ENCODE assay signal across 25 cellular contexts in genomic region chr3:183400352-183400751, GRCh38. TPM values are rescaled to one million over a fixed set of nuclear protein-coding genes. Genes with fewer than 3 reads are reported as not detected.
A peak's percentile ranks its signal among the peaks of the same experiment; 100 is the strongest.
DNase-seq lines count a peak whose midpoint lies in the region; ATAC-seq and TF ChIP-seq lines count a peak whose summit lies in the region.
"Had no signal": no experiment of that assay in that cellular context is flagged by ENCODE, and none has a peak within 500 bp of the region (broad histone marks: within the 10 kb centered on the region; RNA-seq: fewer than 3 reads in every experiment).

No MANE protein-coding gene starts in this region.

- no peak overlapping the region for H3K4me3 Mint-ChIP-seq in GM23338
- H3K4me3 Mint-ChIP-seq: activated naive CD4-positive, alpha-beta T cell treated with anti-CD3 and anti-CD28 coated beads, Interleukin-2, amount 50 U/mL, for 24 hours; nephron progenitor cell; T-helper 1 cell treated with Interleukin-12 subunit alpha and Interleukin-12 subunit beta and Interleukin-4 antibody, amounts not matched to agents 30 μg/mL and 1 μg/mL, for 36 hours had no signal

- peaks cover 3% of the 10 kb centered on the region for H3K27me3 Mint-ChIP-seq in GM23338 (ENCODE audit: insufficient read depth, low read depth, poor library complexity)
- H3K27me3 Mint-ChIP-seq: activated naive CD4-positive, alpha-beta T cell treated with anti-CD3 and anti-CD28 coated beads, Interleukin-2, amount 50 U/mL, for 24 hours had no signal

- H3K36me3 ChIP-seq in GM23338 (ENCODE audit: insufficient read depth), result no peaks in the 10 kb centered on the region
- H3K36me3 ChIP-seq in WERI-Rb-1, result no peaks in the 10 kb centered on the region
- H3K36me3 ChIP-seq: BLaER1 treated with 17β-estradiol and CSF1 and Interleukin-3, amounts not matched to agents 10 nM and 100 nM; brain microvascular endothelial cell; heart right ventricle; upper lobe of left lung had no signal

- no peak overlapping the region for H3K4me3 ChIP-seq in GM23338
- peak overlapping the region; percentile 41 for H3K4me3 ChIP-seq in WERI-Rb-1 (ENCODE audit: low read depth, low read length)
- H3K4me3 ChIP-seq: BLaER1 treated with 17β-estradiol and CSF1 and Interleukin-3, amounts not matched to agents 10 nM and 100 nM; heart right ventricle; upper lobe of left lung had no signal

- H3K27ac Mint-ChIP-seq in GM23338, result peak overlapping the region; percentile 4; the same call in 1 of the 2 replicates
- H3K27ac Mint-ChIP-seq: activated naive CD4-positive, alpha-beta T cell treated with anti-CD3 and anti-CD28 coated beads, Interleukin-2, amount 50 U/mL, for 24 hours; nephron progenitor cell; T-helper 1 cell treated with Interleukin-12 subunit alpha and Interleukin-12 subunit beta and Interleukin-4 antibody, amounts not matched to agents 30 μg/mL and 1 μg/mL, for 36 hours had no signal

- DNase-seq in GM23338 (ENCODE audit: low spot score) (peak; percentile 35), NCI-H2227 treated with DMSO at 0.1 percent for 48 hours (lab: John Stamatoyannopoulos, UW) (peak; percentile 31), WERI-Rb-1 (peak; percentile 90), left kidney (ENCODE audit: low read depth, low spot score) (peak; percentile 43), epidermal melanocyte (ENCODE audit: insufficient read length, low spot score) (no peak), NCI-H510A treated with DMSO at 0.1 percent for 48 hours (lab: John Stamatoyannopoulos, UW) (no peak), NCI-H1694 treated with DMSO at 0.1 percent for 48 hours (lab: John Stamatoyannopoulos, UW) (no peak)
- DNase-seq: amygdala; brain microvascular endothelial cell; DND-41; HCEC 1CT; heart right ventricle; Karpas-422; NCI-H1417 treated with DMSO at 0.1 percent for 48 hours; NCI-H2107; nephron progenitor cell; PC-3; SK-N-SH; stimulated activated naive CD4-positive, alpha-beta T cell; upper lobe of left lung had no signal

- peaks cover 26% of the 10 kb centered on the region; the same call in 1 of the 2 replicates for H3K79me2 ChIP-seq in GM23338 (replicated peaks; ENCODE audit: insufficient read depth)

- H3K27ac ChIP-seq in GM23338 (ENCODE audit: low read depth), result no peak overlapping the region
- peak overlapping the region; percentile 41 for H3K27ac ChIP-seq in WERI-Rb-1
- H3K27ac ChIP-seq: BLaER1 treated with 17β-estradiol and CSF1 and Interleukin-3, amounts not matched to agents 10 nM and 100 nM; brain microvascular endothelial cell; heart right ventricle; upper lobe of left lung had no signal

- H3K36me3 Mint-ChIP-seq in GM23338 (ENCODE audit: low read depth), result no peaks in the 10 kb centered on the region
- H3K36me3 Mint-ChIP-seq: activated naive CD4-positive, alpha-beta T cell treated with anti-CD3 and anti-CD28 coated beads, Interleukin-2, amount 50 U/mL, for 24 hours had no signal

- no peaks in the 10 kb centered on the region for H3K9me2 ChIP-seq in GM23338 (ENCODE audit: insufficient read depth)
- H3K9me2 ChIP-seq: SK-N-SH had no signal

- H3K4me1 Mint-ChIP-seq in GM23338, result peaks cover 8% of the 10 kb centered on the region

- no peaks in the 10 kb centered on the region; the same call in 2 of the 3 replicates for H3K9me3 Mint-ChIP-seq in GM23338
- H3K9me3 Mint-ChIP-seq: activated naive CD4-positive, alpha-beta T cell treated with anti-CD3 and anti-CD28 coated beads, Interleukin-2, amount 50 U/mL, for 24 hours; nephron progenitor cell; T-helper 1 cell treated with Interleukin-12 subunit alpha and Interleukin-12 subunit beta and Interleukin-4 antibody, amounts not matched to agents 30 μg/mL and 1 μg/mL, for 36 hours had no signal

- H3K4me2 ChIP-seq in GM23338, result no peak overlapping the region
- H3K4me2 ChIP-seq: BLaER1 treated with 17β-estradiol and CSF1 and Interleukin-3, amounts not matched to agents 10 nM and 100 nM; SK-N-SH had no signal

- TF ChIP-seq CTCF in GM23338 (conservative IDR thresholded peaks at IDR 0.05; ENCODE audit: low read depth in 2 of 2) (peak in 1 of 2 experiments; percentile 31; a peak in 1 of 4 replicates), WERI-Rb-1 (IDR thresholded peaks at IDR 0.05; ENCODE audit: low read depth, low read length) (peak; percentile 25; the same call in 1 of the 2 replicates)

- 0 out of 2 replicates have a peak, but pooled peaks cover 5% of the 10 kb centered on the region for H3K4me1 ChIP-seq in GM23338 (ENCODE audit: insufficient read depth)
- H3K4me1 ChIP-seq: BLaER1 treated with 17β-estradiol and CSF1 and Interleukin-3, amounts not matched to agents 10 nM and 100 nM; heart right ventricle; upper lobe of left lung had no signal

- ATAC-seq in GM23338, result peak; percentile 87
- ATAC-seq in GM18858 (IDR thresholded peaks at IDR 0.05; ENCODE audit: unreplicated experiment), result no peak
- ATAC-seq: heart right ventricle, HepG2, PC-3 had no signal

- H2AFZ ChIP-seq in GM23338, result no peak overlapping the region

- 0 out of 2 replicates have a peak, but pooled peaks cover 3% of the 10 kb centered on the region for H3F3A ChIP-seq in GM23338 (replicated peaks; ENCODE audit: low read depth)

- H3K27me3 ChIP-seq in GM23338 (ENCODE audit: insufficient read depth) (no peaks in the 10 kb centered on the region), WERI-Rb-1 (ENCODE audit: insufficient read depth, low read depth, severe bottlenecking) (no peaks in the 10 kb centered on the region)
- H3K27me3 ChIP-seq: BLaER1 treated with 17β-estradiol and CSF1 and Interleukin-3, amounts not matched to agents 10 nM and 100 nM; brain microvascular endothelial cell; upper lobe of left lung had no signal

- no peaks in the 10 kb centered on the region for H3K9me3 ChIP-seq in WERI-Rb-1 (ENCODE audit: severe bottlenecking)
- H3K9me3 ChIP-seq: BLaER1 treated with 17β-estradiol and CSF1 and Interleukin-3, amounts not matched to agents 10 nM and 100 nM; heart right ventricle; SK-N-SH; upper lobe of left lung had no signal

- H4K20me1 ChIP-seq in GM23338 (replicated peaks; ENCODE audit: insufficient read depth), result peaks cover 6% of the 10 kb centered on the region; the same call in 1 of the 2 replicates
- H4K20me1 ChIP-seq: BLaER1 treated with 17β-estradiol and CSF1 and Interleukin-3, amounts not matched to agents 10 nM and 100 nM had no signal

TF ChIP-seq in GM23338, 12 proteins besides CTCF, POLR2A, EP300 and RAD21:
- no peak for TF ChIP-seq ZNF114 (CRISPR knock-in tag; IDR thresholded peaks at IDR 0.05)
- TF ChIP-seq EZH2 (IDR thresholded peaks at IDR 0.05; ENCODE audit: low read depth, unreplicated experiment), result no peak
- TF ChIP-seq ZNF462 (CRISPR knock-in tag; IDR thresholded peaks at IDR 0.05), result no peak
TF ChIP-seq in GM23338: peak in this region for 0.

RNA-seq across cellular contexts. Expression of gene MCF2L2, which starts 28.1 kb away (rescaled TPM):
- total RNA-seq in GM23338 (2014; rRNA removed; shearing (Covaris generic)), result 9.0 and 14.6 TPM in 2 replicates
- 4.1 and 6.7 TPM in 2 replicates for polyA plus RNA-seq in GM23338 (2016; fragmentation: Nextera tagmentation; extraction: Ambion mirVana)
- total RNA-seq: HepG2 had no signal
- polyA plus RNA-seq: HepG2 had no signal

Comparison
In these comparisons a context has a peak if more than half of its experiments do, and no peak if none do; other contexts are left out.
1. DNase-seq: peak in GM23338 (single experiment), NCI-H2227 treated with DMSO at 0.1 percent for 48 hours (single experiment), WERI-Rb-1 (single experiment) and left kidney (single experiment); none in epidermal melanocyte (single experiment), NCI-H510A treated with DMSO at 0.1 percent for 48 hours (single experiment) and NCI-H1694 treated with DMSO at 0.1 percent for 48 hours (single experiment).